Comparison of ENCODE assay signal across 23 cellular contexts in the genomic region with DNA sequence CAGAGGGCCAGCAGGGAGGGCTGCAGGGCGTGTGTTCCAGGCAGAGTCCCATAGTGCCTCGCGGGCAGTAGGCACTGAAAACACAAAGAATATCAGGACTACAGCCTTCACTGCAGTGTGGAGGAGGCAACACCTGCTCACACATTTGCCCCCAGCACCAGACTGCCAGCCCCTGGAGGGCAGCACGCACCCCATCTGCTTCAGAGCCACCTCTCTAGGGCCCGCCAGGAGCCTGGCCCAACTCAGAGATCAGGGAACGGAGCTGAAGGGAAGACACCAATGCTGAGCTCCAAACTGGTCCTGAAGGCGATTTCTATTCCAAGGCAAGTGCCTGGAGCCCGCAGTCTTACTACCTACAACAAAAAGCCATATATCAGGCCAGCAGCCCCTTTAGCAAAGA.
DNase-seq lines count a peak whose midpoint lies in the region; ATAC-seq, FAIRE-seq and TF ChIP-seq lines count a peak whose summit lies in the region.
"Had no signal": no experiment of that assay in that cellular context is flagged by ENCODE, and none has a peak within 500 bp of the region (broad histone marks: within the 10 kb centered on the region; RNA-seq: fewer than 3 reads in every experiment).

No MANE protein-coding gene starts in this region.

- 0% methylated on average over 3 of the region's 8 CpGs for WGBS in HepG2 (ENCODE audit: low lambda C conversion rate)
- 40% methylated on average over 1 of the region's 8 CpGs for WGBS in right lobe of liver (ENCODE audit: insufficient coverage, low coverage, low lambda C conversion rate, missing lambda C conversion rate)

- H3K27me3 Mint-ChIP-seq in glutamatergic neuron (ENCODE audit: unreplicated experiment), result peaks cover 7% of the 10 kb centered on the region
- no peaks in the 10 kb centered on the region for H3K27me3 Mint-ChIP-seq in natural killer cell (ENCODE audit: low read depth in 2 of 2)
- H3K27me3 Mint-ChIP-seq: CD4-positive, alpha-beta T cell had no signal

- H3K9me3 Mint-ChIP-seq in glutamatergic neuron (ENCODE audit: unreplicated experiment), result peaks cover 16% of the 10 kb centered on the region
- H3K9me3 Mint-ChIP-seq in natural killer cell, result no peaks in the 10 kb centered on the region

- H3K27ac Mint-ChIP-seq in glutamatergic neuron (ENCODE audit: unreplicated experiment) (peak overlapping the region; percentile 67), natural killer cell (no peak overlapping the region)
- H3K27ac Mint-ChIP-seq: CD4-positive, alpha-beta T cell had no signal

- TF ChIP-seq CTCF in HepG2 (CRISPR knock-in tag; IDR thresholded peaks at IDR 0.05) (no peak), right lobe of liver (IDR thresholded peaks at IDR 0.05) (no peak), glutamatergic neuron (IDR thresholded peaks at IDR 0.05; ENCODE audit: partially characterized antibody, unreplicated experiment) (no peak), natural killer cell (IDR thresholded peaks at IDR 0.05) (no peak)

- H3K27me3 ChIP-seq in HepG2 (ENCODE audit: control insufficient read depth in 1 of 2, insufficient read depth in 2 of 2, low read length in 2 of 2) (peaks cover 5 to 43% of the 10 kb centered on the region in 2 experiments; a peak in 4 of 5 replicates), right lobe of liver (no peaks in the 10 kb centered on the region)

- POLR2A ChIA-PET in HepG2 (lab: Yijun Ruan, JAX), result no interaction called here

- H3K27ac ChIP-seq in HepG2 (ENCODE audit: extremely low read length, insufficient read depth, low read length), result no peak overlapping the region
- H3K27ac ChIP-seq in right lobe of liver, result no peak overlapping the region
- H3K27ac ChIP-seq: RWPE1 had no signal

- DNase-seq in HepG2 (ENCODE audit: low spot score) (no peak), right lobe of liver (no peak), NCI-H1694 treated with DMSO at 0.1 percent for 48 hours (lab: John Stamatoyannopoulos, UW) (peak; percentile 49), glutamatergic neuron (no peak), NCI-H1048 (lab: John Stamatoyannopoulos, UW) (no peak), SW 1271 (lab: John Stamatoyannopoulos, UW) (no peak), NCI-H2107 treated with DMSO at 0.1 percent for 48 hours (lab: John Stamatoyannopoulos, UW; ENCODE audit: unreplicated experiment) (no peak), natural killer cell (no peak)
- DNase-seq: CD4-positive, alpha-beta T cell; GOT3; MV-4-11; NCI-H1105 treated with DMSO at 0.1 percent for 48 hours; NCI-H2029 treated with DMSO at 0.1 percent for 48 hours; NCI-H345; NCI-H510A treated with DMSO at 0.1 percent for 48 hours; NCI-H82; SHP77; T-helper 1 cell had no signal

- TF ChIP-seq EP300 in HepG2 (IDR thresholded peaks at IDR 0.05; ENCODE audit: low read depth in 2 of 2, low read length in 2 of 2) (no peak), HepG2 (CRISPR knock-in tag; IDR thresholded peaks at IDR 0.05; ENCODE audit: borderline replicate concordance) (no peak)

- TF ChIP-seq POLR2A in HepG2 (IDR thresholded peaks at IDR 0.05; ENCODE audit: insufficient read depth in 1 of 2, low read depth in 2 of 2, low read length in 2 of 2), result no peak
- TF ChIP-seq POLR2A in right lobe of liver (IDR thresholded peaks at IDR 0.05), result no peak

- H3K9ac ChIP-seq in HepG2 (ENCODE audit: insufficient read depth, low read depth, low read length), result no peak overlapping the region

- no peak overlapping the region for H2AFZ ChIP-seq in HepG2 (ENCODE audit: low read length)

- no peak for TF ChIP-seq RAD21 in HepG2 (CRISPR knock-in tag; IDR thresholded peaks at IDR 0.05)

- H3K9me3 ChIP-seq in HepG2 (ENCODE audit: low read length), result no peaks in the 10 kb centered on the region
- no peaks in the 10 kb centered on the region for H3K9me3 ChIP-seq in right lobe of liver

- ATAC-seq in HepG2 (peak; percentile 48; the same call in 2 of the 3 replicates), right lobe of liver (no peak), natural killer cell (no peak)
- ATAC-seq: HCT116, K562 had no signal

- no peak overlapping the region for H3K4me2 ChIP-seq in HepG2 (ENCODE audit: low read depth, low read length)

- H3K4me1 ChIP-seq in HepG2 (ENCODE audit: insufficient read depth, low read length) (no peaks in the 10 kb centered on the region), right lobe of liver (no peaks in the 10 kb centered on the region)

- H3K4me3 ChIP-seq in HepG2 (replicated peaks in 1 of 3; ENCODE audit: insufficient read depth in 1 of 3, low read depth in 2 of 3, low read length in 3 of 3), result no peak overlapping the region
- H3K4me3 ChIP-seq in right lobe of liver, result no peak overlapping the region
- H3K4me3 ChIP-seq: K562 had no signal

- in situ Hi-C loops in HepG2 (cut with HindIII; ENCODE audit: extremely low pct_ligation_motif_present, low pct_unique_long_range_greater_than_20kb), result no loop called here

- H3K36me3 Mint-ChIP-seq in glutamatergic neuron (ENCODE audit: unreplicated experiment) (peaks cover 18% of the 10 kb centered on the region), natural killer cell (no peaks in the 10 kb centered on the region)

- H3K4me3 Mint-ChIP-seq in glutamatergic neuron (ENCODE audit: unreplicated experiment) (peak overlapping the region; percentile 14), natural killer cell (no peak overlapping the region)
- H3K4me3 Mint-ChIP-seq: CD4-positive, alpha-beta T cell had no signal

- H4K20me1 ChIP-seq in HepG2 (ENCODE audit: insufficient read depth, low read length), result no peaks in the 10 kb centered on the region; the same call in 1 of the 2 replicates

- BruUV-seq in HepG2 (replicated peaks; lab: Mats Ljungman, UMichigan), result no TSS peak

- H3K4me1 Mint-ChIP-seq in glutamatergic neuron (ENCODE audit: low read depth, unreplicated experiment) (peaks cover 29% of the 10 kb centered on the region), natural killer cell (no peaks in the 10 kb centered on the region)

- no peaks in the 10 kb centered on the region for H3K79me2 ChIP-seq in HepG2 (ENCODE audit: insufficient read depth, low read length)

- no peak for FAIRE-seq in HepG2 (lab: Jason Lieb, UNC)
- FAIRE-seq: D721Med, G401.6, K562 had no signal

- CTCF ChIA-PET in HepG2 (lab: Yijun Ruan, JAX; ENCODE audit: low intra/inter-chr PET ratio, low total read pairs), result no interaction called here

- intact Hi-C loops in HepG2 (cut with micrococcal nuclease; ENCODE audit: unreplicated experiment), result no loop called here
- intact Hi-C loops in right lobe of liver (cut with DNase I), result no loop called here
- intact Hi-C loops in natural killer cell (cut with micrococcal nuclease), result no loop called here

- H3K36me3 ChIP-seq in HepG2 (replicated peaks in 1 of 2; ENCODE audit: control insufficient read depth in 1 of 2, insufficient read depth in 2 of 2, low read length in 2 of 2) (no peaks in the 10 kb centered on the region), right lobe of liver (no peaks in the 10 kb centered on the region)

TF ChIP-seq in HepG2, 621 proteins besides CTCF, POLR2A, EP300 and RAD21:
- TF ChIP-seq LBX2 (CRISPR knock-in tag; IDR thresholded peaks at IDR 0.05; ENCODE audit: borderline replicate concordance) (no peak), STAG1 (CRISPR knock-in tag; IDR thresholded peaks at IDR 0.05) (no peak), ZNF598 (CRISPR knock-in tag; IDR thresholded peaks at IDR 0.05; ENCODE audit: borderline replicate concordance) (no peak), ZNF292 (CRISPR knock-in tag; IDR thresholded peaks at IDR 0.05; ENCODE audit: borderline replicate concordance, low read depth) (no peak), ZNF317 (CRISPR knock-in tag; IDR thresholded peaks at IDR 0.05) (no peak), ZNF33A (CRISPR knock-in tag; IDR thresholded peaks at IDR 0.05; ENCODE audit: borderline replicate concordance) (no peak), ZNF83 (CRISPR knock-in tag; IDR thresholded peaks at IDR 0.05; ENCODE audit: borderline replicate concordance) (no peak), ZNF616 (CRISPR knock-in tag; IDR thresholded peaks at IDR 0.05; ENCODE audit: low read depth) (no peak), ARNT (IDR thresholded peaks at IDR 0.05) (no peak), ETV6 (CRISPR knock-in tag; conservative IDR thresholded peaks at IDR 0.05) (no peak), ZBTB38 (CRISPR knock-in tag; IDR thresholded peaks at IDR 0.05) (no peak), MTF2 (CRISPR knock-in tag; IDR thresholded peaks at IDR 0.05; ENCODE audit: borderline replicate concordance) (no peak), CHD2 (IDR thresholded peaks at IDR 0.05; ENCODE audit: low read depth, low read length) (no peak), KDM5A (IDR thresholded peaks at IDR 0.05; ENCODE audit: borderline replicate concordance, low read length) (no peak), KLF16 (CRISPR knock-in tag; IDR thresholded peaks at IDR 0.05) (no peak), GTF3A (CRISPR knock-in tag; conservative IDR thresholded peaks at IDR 0.05) (no peak)
- TF ChIP-seq, protein P1, sequence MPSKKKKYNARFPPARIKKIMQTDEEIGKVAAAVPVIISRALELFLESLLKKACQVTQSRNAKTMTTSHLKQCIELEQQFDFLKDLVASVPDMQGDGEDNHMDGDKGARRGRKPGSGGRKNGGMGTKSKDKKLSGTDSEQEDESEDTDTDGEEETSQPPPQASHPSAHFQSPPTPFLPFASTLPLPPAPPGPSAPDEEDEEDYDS (CRISPR knock-in tag; IDR thresholded peaks at IDR 0.05), result no peak
- TF ChIP-seq, protein P2, sequence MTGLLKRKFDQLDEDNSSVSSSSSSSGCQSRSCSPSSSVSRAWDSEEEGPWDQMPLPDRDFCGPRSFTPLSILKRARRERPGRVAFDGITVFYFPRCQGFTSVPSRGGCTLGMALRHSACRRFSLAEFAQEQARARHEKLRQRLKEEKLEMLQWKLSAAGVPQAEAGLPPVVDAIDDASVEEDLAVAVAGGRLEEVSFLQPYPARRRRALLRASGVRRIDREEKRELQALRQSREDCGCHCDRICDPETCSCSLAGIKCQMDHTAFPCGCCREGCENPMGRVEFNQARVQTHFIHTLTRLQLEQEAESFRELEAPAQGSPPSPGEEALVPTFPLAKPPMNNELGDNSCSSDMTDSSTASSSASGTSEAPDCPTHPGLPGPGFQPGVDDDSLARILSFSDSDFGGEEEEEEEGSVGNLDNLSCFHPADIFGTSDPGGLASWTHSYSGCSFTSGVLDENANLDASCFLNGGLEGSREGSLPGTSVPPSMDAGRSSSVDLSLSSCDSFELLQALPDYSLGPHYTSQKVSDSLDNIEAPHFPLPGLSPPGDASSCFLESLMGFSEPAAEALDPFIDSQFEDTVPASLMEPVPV (CRISPR knock-in tag; IDR thresholded peaks at IDR 0.05), result no peak
TF ChIP-seq in HepG2: peak in this region for 0.
